5 cellular contexts compared by ENCODE assay signal in genomic region chr3:125948951-125949350, GRCh38. TPM values are rescaled to one million over a fixed set of nuclear protein-coding genes. Genes with fewer than 3 reads are reported as not detected.
"Had no signal": no experiment of that assay in that cellular context is flagged by ENCODE, and none has a peak within 500 bp of the region (broad histone marks: within the 10 kb centered on the region; RNA-seq: fewer than 3 reads in every experiment).

No MANE protein-coding gene starts in this region.

RNA-seq across cellular contexts. Expression of gene ROPN1B, which starts 20.0 kb away (rescaled TPM):
- total RNA-seq: activated CD4-positive, alpha-beta T cell treated with anti-CD3 and anti-CD28 coated beads, Interleukin-2, amount 10 ng/mL, durations not matched to agents 7 days and 5 days; activated naive CD8-positive, alpha-beta T cell treated with anti-CD3 and anti-CD28 coated beads, Interleukin-2, amount 10 ng/mL, durations not matched to agents 7 days and 5 days; endothelial cell of umbilical vein; fibroblast of lung; progenitor cell of endocrine pancreas had no signal
- polyA plus RNA-seq: endothelial cell of umbilical vein, fibroblast of lung had no signal
